In genomic region chr3:108546692-108547091, GRCh38 we compare ENCODE assay signal across 13 cellular contexts. TPM values are rescaled to one million over a fixed set of nuclear protein-coding genes. Genes with fewer than 3 reads are reported as not detected.
A peak's percentile ranks its signal among the peaks of the same experiment; 100 is the strongest.
DNase-seq lines count a peak whose midpoint lies in the region; ATAC-seq and TF ChIP-seq lines count a peak whose summit lies in the region.
"Had no signal": no experiment of that assay in that cellular context is flagged by ENCODE, and none has a peak within 500 bp of the region (broad histone marks: within the 10 kb centered on the region; RNA-seq: fewer than 3 reads in every experiment).

No MANE protein-coding gene starts in this region.

- no peaks in the 10 kb centered on the region for H3K9me3 Mint-ChIP-seq in central memory CD8-positive, alpha-beta T cell
- H3K9me3 Mint-ChIP-seq in natural killer cell = no peaks in the 10 kb centered on the region

- ATAC-seq in GM18498 (IDR thresholded peaks at IDR 0.05; ENCODE audit: unreplicated experiment) (peak; percentile 75), GM21528 (IDR thresholded peaks at IDR 0.05; ENCODE audit: low FRiP score, unreplicated experiment) (peak; percentile 62), natural killer cell (no peak), HG03196 (IDR thresholded peaks at IDR 0.05; ENCODE audit: unreplicated experiment) (no peak)
- ATAC-seq in central memory CD8-positive, alpha-beta T cell (replicated peaks; ENCODE audit: extremely low read depth, poor library complexity, severe bottlenecking) = no peak

- H3K4me3 Mint-ChIP-seq in central memory CD8-positive, alpha-beta T cell = peak overlapping the region; percentile 68
- peak overlapping the region; percentile 85 for H3K4me3 Mint-ChIP-seq in natural killer cell

- intact Hi-C loops in natural killer cell (cut with micrococcal nuclease) = no loop called here

- H3K27me3 Mint-ChIP-seq in central memory CD8-positive, alpha-beta T cell = no peaks in the 10 kb centered on the region
- H3K27me3 Mint-ChIP-seq in natural killer cell (ENCODE audit: low read depth in 2 of 2) = no peaks in the 10 kb centered on the region

- peaks cover 3% of the 10 kb centered on the region for H3K36me3 Mint-ChIP-seq in central memory CD8-positive, alpha-beta T cell (ENCODE audit: insufficient read depth)
- H3K36me3 Mint-ChIP-seq in natural killer cell = no peaks in the 10 kb centered on the region

- peaks cover 14% of the 10 kb centered on the region for H3K4me1 Mint-ChIP-seq in central memory CD8-positive, alpha-beta T cell
- peaks cover 11 to 12% of the 10 kb centered on the region in 2 donors for H3K4me1 Mint-ChIP-seq in natural killer cell

- no peak for DNase-seq in central memory CD8-positive, alpha-beta T cell (ENCODE audit: low spot score in 2 of 2)
- no peak for DNase-seq in natural killer cell
- no peak for DNase-seq in NCI-H2107 treated with DMSO at 0.1 percent for 48 hours (lab: John Stamatoyannopoulos, UW; ENCODE audit: unreplicated experiment)
- DNase-seq in NCI-H1694 (lab: John Stamatoyannopoulos, UW) = no peak
- DNase-seq: activated effector memory CD4-positive, alpha-beta T cell treated with anti-CD3 and anti-CD28 coated beads, Interleukin-2, amount 50 U/mL, for 16 hours; COR-L47; islet precursor cell; NCI-H82; SIG-M5; stimulated activated CD4-positive, alpha-beta T cell treated with anti-CD3 and anti-CD28 coated beads, Interleukin-15, amount 100 ng/mL, for 24 hours had no signal

- TF ChIP-seq CTCF in natural killer cell (IDR thresholded peaks at IDR 0.05) = no peak

- H3K27ac Mint-ChIP-seq in central memory CD8-positive, alpha-beta T cell (ENCODE audit: low read depth) = peak overlapping the region; percentile 84
- peak overlapping the region; percentile 65 to 72 for H3K27ac Mint-ChIP-seq in natural killer cell

RNA-seq across cellular contexts. Expression of gene MYH15, which starts 36.3 kb away (rescaled TPM):
- total RNA-seq in natural killer cell = under 1 TPM in 1 of 3 donors, not detected in 2; 0.05 TPM

RNA-seq across cellular contexts. Expression of gene CIP2A, which starts 42.5 kb away (rescaled TPM):
- total RNA-seq in natural killer cell = 1 to 10 TPM; 3.6 to 8.5 (median 3.6) TPM

RNA-seq across cellular contexts. Expression of gene DZIP3, which starts 42.8 kb away (rescaled TPM):
- total RNA-seq in natural killer cell = 10 to 100 TPM; 12.0 to 24.8 (median 20.8) TPM

Comparison
In these comparisons a context has a peak if more than half of its experiments do, and no peak if none do; other contexts are left out.
1. ATAC-seq: peak in GM18498 (single experiment) and GM21528 (single experiment); none in central memory CD8-positive, alpha-beta T cell (single experiment), natural killer cell (0 of 3) and HG03196 (single experiment).